Comparison of ENCODE assay signal across 24 cellular contexts in genomic region chr7:94559972-94560371, GRCh38.
"Had no signal": no experiment of that assay in that cellular context is flagged by ENCODE, and none has a peak within 500 bp of the region (broad histone marks: within the 10 kb centered on the region; RNA-seq: fewer than 3 reads in every experiment).

No MANE protein-coding gene starts in this region.

- H3K27me3 Mint-ChIP-seq: dendritic cell treated with granulocyte-macrophage colony-stimulating factor and Interleukin-4, amounts not matched to agents 40 ng/mL and 50 ng/mL, for 4 days; effector memory CD8-positive, alpha-beta T cell; naive B cell; progenitor cell of endocrine pancreas had no signal

- H3K4me3 Mint-ChIP-seq: dendritic cell treated with granulocyte-macrophage colony-stimulating factor and Interleukin-4, amounts not matched to agents 40 ng/mL and 50 ng/mL, for 4 days; effector memory CD8-positive, alpha-beta T cell; immature natural killer cell; naive B cell; nephron; stimulated activated effector memory CD8-positive, alpha-beta T cell treated with anti-CD3 and anti-CD28 coated beads, Interleukin-12 subunit alpha, Interleukin-12 subunit beta, amount 100 ng/mL, for 72 hours had no signal

- ATAC-seq: effector memory CD8-positive, alpha-beta T cell; gastroesophageal sphincter; lower lobe of right lung; pancreas; right cardiac atrium; stimulated activated effector memory CD8-positive, alpha-beta T cell treated with anti-CD3 and anti-CD28 coated beads, Interleukin-12 subunit alpha, Interleukin-12 subunit beta, amount 100 ng/mL, for 72 hours; stimulated activated naive CD8-positive, alpha-beta T cell treated with anti-CD3 and anti-CD28 coated beads, Interleukin-15, Interleukin-2, amounts not matched to agents 100 U/mL and 50 U/mL, for 24 hours had no signal

- H3K27ac ChIP-seq: esophagus squamous epithelium, gastroesophageal sphincter, left ventricle myocardium inferior, lower lobe of right lung, pancreas, tibial artery had no signal

- H3K4me1 Mint-ChIP-seq: immature natural killer cell; nephron; stimulated activated effector memory CD8-positive, alpha-beta T cell treated with anti-CD3 and anti-CD28 coated beads, Interleukin-12 subunit alpha, Interleukin-12 subunit beta, amount 100 ng/mL, for 72 hours had no signal

- H3K4me1 ChIP-seq: esophagus squamous epithelium, left ventricle myocardium inferior, lower lobe of right lung, pancreas, tibial artery had no signal

- H3K9me3 ChIP-seq: esophagus squamous epithelium, gastroesophageal sphincter, left ventricle myocardium inferior, lower lobe of right lung, pancreas, tibial artery had no signal

- H3K27me3 ChIP-seq: esophagus squamous epithelium, gastroesophageal sphincter, pancreas, tibial artery had no signal

- FAIRE-seq: colon, keratinocyte, pancreas had no signal

- H3K9me3 Mint-ChIP-seq: dendritic cell treated with granulocyte-macrophage colony-stimulating factor and Interleukin-4, amounts not matched to agents 40 ng/mL and 50 ng/mL, for 4 days; effector memory CD8-positive, alpha-beta T cell; immature natural killer cell; nephron; stimulated activated effector memory CD8-positive, alpha-beta T cell treated with anti-CD3 and anti-CD28 coated beads, Interleukin-12 subunit alpha, Interleukin-12 subunit beta, amount 100 ng/mL, for 72 hours had no signal

- H3K27ac Mint-ChIP-seq: dendritic cell treated with granulocyte-macrophage colony-stimulating factor and Interleukin-4, amounts not matched to agents 40 ng/mL and 50 ng/mL, for 4 days; effector memory CD8-positive, alpha-beta T cell; immature natural killer cell; nephron; progenitor cell of endocrine pancreas; stimulated activated effector memory CD8-positive, alpha-beta T cell treated with anti-CD3 and anti-CD28 coated beads, Interleukin-12 subunit alpha, Interleukin-12 subunit beta, amount 100 ng/mL, for 72 hours had no signal

- DNase-seq: effector memory CD8-positive, alpha-beta T cell; esophagus squamous epithelium; foreskin fibroblast; glutamatergic neuron; immature natural killer cell; left ventricle myocardium inferior; lower lobe of right lung; mesenchymal stem cell; midbrain; naive B cell; occipital lobe; pancreas; right cardiac atrium; stimulated activated CD4-positive, alpha-beta T cell treated with anti-CD3 and anti-CD28 coated beads, Interleukin-4, amount 100 ng/mL, for 1 hour; stimulated activated CD8-positive, alpha-beta memory T cell treated with anti-CD3 and anti-CD28 coated beads, Interleukin-4, amount 100 ng/mL, for 48 hours; stimulated activated naive CD8-positive, alpha-beta T cell treated with anti-CD3 and anti-CD28 coated beads, Interleukin-15, Interleukin-2, amounts not matched to agents 100 U/mL and 50 U/mL, for 24 hours; tibial artery had no signal

- H3K4me3 ChIP-seq: esophagus squamous epithelium, gastroesophageal sphincter, left ventricle myocardium inferior, lower lobe of right lung, pancreas, tibial artery had no signal

- H3K36me3 ChIP-seq: pancreas had no signal
